In the genomic region with DNA sequence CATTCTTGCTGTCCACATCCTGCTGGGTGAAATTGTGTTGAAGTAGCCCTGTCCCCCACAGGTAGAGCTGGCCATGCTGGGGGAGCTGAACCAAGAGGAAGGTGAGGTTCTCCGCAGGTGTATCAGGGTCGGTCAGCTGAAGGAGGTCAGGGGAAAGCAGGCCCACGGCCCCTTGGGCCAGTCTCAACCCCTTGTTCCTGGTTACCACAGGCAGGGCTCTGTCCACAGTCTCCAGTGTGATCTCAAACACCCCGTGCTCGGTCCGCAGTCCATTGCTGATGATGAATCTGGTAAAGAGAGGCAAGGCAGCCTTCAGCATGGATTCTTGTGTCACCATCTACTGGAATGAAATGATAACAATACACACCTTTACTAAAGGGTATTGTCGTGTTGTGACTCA, we compare ENCODE assay signal across 31 cellular contexts. TPM values are rescaled to one million over a fixed set of nuclear protein-coding genes. Genes with fewer than 3 reads are reported as not detected.
DNase-seq lines count a peak whose midpoint lies in the region; ATAC-seq, FAIRE-seq and TF ChIP-seq lines count a peak whose summit lies in the region.
"Had no signal": no experiment of that assay in that cellular context is flagged by ENCODE, and none has a peak within 500 bp of the region (broad histone marks: within the 10 kb centered on the region; RNA-seq: fewer than 3 reads in every experiment).

No MANE protein-coding gene starts in this region.

- no peaks in the 10 kb centered on the region for H3K36me3 Mint-ChIP-seq in GM23338 (ENCODE audit: low read depth)
- H3K36me3 Mint-ChIP-seq: CD14-positive monocyte; CD4-positive, alpha-beta memory T cell; CD4-positive, CD25-positive, alpha-beta regulatory T cell; CD8-positive, alpha-beta memory T cell had no signal

- FAIRE-seq in H1 (lab: Jason Lieb, UNC) = no peak
- FAIRE-seq: A204.1, GM12891, GM19239 had no signal

- DNase-seq in GM23338 (ENCODE audit: low spot score) (no peak), H1 (ENCODE audit: low read depth in 1 of 2, low spot score in 2 of 2) (no peak), mesenchymal stem cell (no peak), sciatic nerve (ENCODE audit: low spot score) (no peak), GM10266 (ENCODE audit: extremely low spot score) (no peak), NCI-H345 treated with DMSO at 0.1 percent for 48 hours (lab: John Stamatoyannopoulos, UW; ENCODE audit: unreplicated experiment) (no peak), RPMI8226 (no peak), medulla oblongata (ENCODE audit: extremely low spot score) (no peak)
- DNase-seq: 8988T; ACHN; BE2C; C1 segment of cervical spinal cord; CD4-positive, alpha-beta memory T cell; CD4-positive, CD25-positive, alpha-beta regulatory T cell; CD8-positive, alpha-beta memory T cell; COR-L47; DMS 273 treated with DMSO at 0.1 percent for 48 hours; DMS153; DMS53; DMS79; DND-41; EL; GDM1 had no signal

- peaks cover 8% of the 10 kb centered on the region; the same call in 1 of the 2 replicates for H3K9me2 ChIP-seq in GM23338 (ENCODE audit: insufficient read depth)

- TF ChIP-seq EP300 in H1 (IDR thresholded peaks at IDR 0.05; ENCODE audit: borderline replicate concordance in 1 of 2, low read depth in 2 of 2, low read length in 2 of 2) = no peak

- H4K20me1 ChIP-seq in GM23338 (replicated peaks; ENCODE audit: insufficient read depth) (no peaks in the 10 kb centered on the region), H1 (replicated peaks in 1 of 2; ENCODE audit: control insufficient read depth in 1 of 2, insufficient read depth in 2 of 2, low read length in 2 of 2) (no peaks in the 10 kb centered on the region)
- H4K20me1 ChIP-seq: BLaER1 had no signal

- H3K9ac ChIP-seq in H1 (replicated peaks in 1 of 4; ENCODE audit: extremely low read depth in 1 of 4, low read depth in 3 of 4, low read length in 3 of 4) = no peak overlapping the region
- H3K9ac ChIP-seq in mesenchymal stem cell (ENCODE audit: low read length) = no peak overlapping the region
- H3K9ac ChIP-seq: BLaER1 had no signal

- CTCF ChIA-PET in H1 (lab: Charles Lee; ENCODE audit: partially characterized antibody) = interaction anchor here (0.6 to 1.8 kb wide), 2 partner anchors 231 to 310 kb away, joined by 4 to 8 read pairs; no protein-coding TSS in a partner anchor

- H2AK5ac ChIP-seq in H1 (ENCODE audit: low read depth, low read length) (no peak overlapping the region), mesenchymal stem cell (ENCODE audit: low read length, severe bottlenecking) (no peak overlapping the region)

- H4K8ac ChIP-seq in H1 (ENCODE audit: extremely low read depth, insufficient read depth, low read length) = peak overlapping the region; percentile 35; the same call in 1 of the 2 replicates
- H4K8ac ChIP-seq in mesenchymal stem cell (ENCODE audit: low read length) = no peak overlapping the region

- POLR2A ChIA-PET in H1 (lab: Charles Lee; ENCODE audit: partially characterized antibody) = no interaction called here

- H3K79me1 ChIP-seq in H1 (ENCODE audit: low read depth, low read length) (no peaks in the 10 kb centered on the region), mesenchymal stem cell (replicated peaks; ENCODE audit: low read length, poor library complexity, severe bottlenecking) (no peaks in the 10 kb centered on the region)

- H2BK120ac ChIP-seq in H1 (replicated peaks; ENCODE audit: low read depth, low read length) (no peak overlapping the region), mesenchymal stem cell (ENCODE audit: low read depth, low read length) (no peak overlapping the region)

- H3K4me1 ChIP-seq in GM23338 (ENCODE audit: insufficient read depth) (no peaks in the 10 kb centered on the region), H1 (replicated peaks in 1 of 4; ENCODE audit: control insufficient read depth in 3 of 4, insufficient read depth in 4 of 4, low read length in 3 of 4) (no peaks in the 10 kb centered on the region; a peak in 1 of 7 replicates), mesenchymal stem cell (ENCODE audit: control insufficient read depth, insufficient read depth, low read depth, low read length) (peaks cover 2% of the 10 kb centered on the region)
- H3K4me1 ChIP-seq: BLaER1 had no signal

- H2BK12ac ChIP-seq in H1 (ENCODE audit: low read depth, low read length) = no peak overlapping the region
- H2BK12ac ChIP-seq in mesenchymal stem cell (ENCODE audit: low read length in 2 of 2) = no peak overlapping the region

- H3K9me3 Mint-ChIP-seq in GM23338 = no peaks in the 10 kb centered on the region
- H3K9me3 Mint-ChIP-seq: CD4-positive, alpha-beta memory T cell; CD4-positive, CD25-positive, alpha-beta regulatory T cell had no signal

- H3K4me3 ChIP-seq in GM23338 (no peak overlapping the region), H1 (ENCODE audit: extremely low read depth in 1 of 4, insufficient read depth in 2 of 4, low read depth in 3 of 4, low read length in 4 of 4) (no peak overlapping the region), mesenchymal stem cell (ENCODE audit: insufficient read depth in 1 of 2, low read depth in 1 of 2, low read length in 2 of 2) (no peak overlapping the region)
- H3K4me3 ChIP-seq: BLaER1 had no signal

- H3F3A ChIP-seq in GM23338 (replicated peaks; ENCODE audit: low read depth) = no peaks in the 10 kb centered on the region

- H4K91ac ChIP-seq in H1 (replicated peaks; ENCODE audit: insufficient read length, low read length) (no peak overlapping the region), mesenchymal stem cell (ENCODE audit: low read length) (peak overlapping the region; percentile 39)

- no peak overlapping the region for H3K56ac ChIP-seq in H1 (replicated peaks; ENCODE audit: insufficient read length, low read depth, low read length)

- TF ChIP-seq RAD21 in H1 (IDR thresholded peaks at IDR 0.05 in 1 of 2, conservative IDR thresholded peaks at IDR 0.05 in 1 of 2; ENCODE audit: low read depth in 2 of 2, low read length in 2 of 2) = no peak

- H3K27me3 ChIP-seq in GM23338 (ENCODE audit: insufficient read depth) = no peaks in the 10 kb centered on the region
- no peaks in the 10 kb centered on the region for H3K27me3 ChIP-seq in H1 (replicated peaks in 1 of 4; ENCODE audit: control insufficient read depth in 3 of 4, extremely low read depth in 1 of 4, insufficient read depth in 3 of 4, low read length in 3 of 4)
- no peaks in the 10 kb centered on the region for H3K27me3 ChIP-seq in mesenchymal stem cell (ENCODE audit: control insufficient read depth in 1 of 2, insufficient read depth in 1 of 2, low read length in 2 of 2)
- H3K27me3 ChIP-seq: BE2C, BLaER1 had no signal

- H3K27ac Mint-ChIP-seq in GM23338 = no peak overlapping the region
- H3K27ac Mint-ChIP-seq: CD14-positive monocyte; CD4-positive, alpha-beta memory T cell; CD4-positive, CD25-positive, alpha-beta regulatory T cell; CD8-positive, alpha-beta memory T cell had no signal

- H2BK5ac ChIP-seq in H1 (ENCODE audit: low read depth, low read length) = no peak overlapping the region
- no peak overlapping the region for H2BK5ac ChIP-seq in mesenchymal stem cell (ENCODE audit: low read depth, low read length, poor library complexity, severe bottlenecking)

- H3K9me3 ChIP-seq in H1 (ENCODE audit: insufficient read depth in 2 of 2, low read depth in 1 of 2, low read length in 1 of 2) (no peaks in the 10 kb centered on the region), mesenchymal stem cell (ENCODE audit: control insufficient read depth, low read length) (no peaks in the 10 kb centered on the region)
- H3K9me3 ChIP-seq: BE2C, BLaER1 had no signal

- no peaks in the 10 kb centered on the region for H3K23me2 ChIP-seq in H1 (ENCODE audit: low read depth, low read length)

- no peak overlapping the region for H3K4ac ChIP-seq in H1 (replicated peaks; ENCODE audit: insufficient read length, low read depth, low read length)
- H3K4ac ChIP-seq in mesenchymal stem cell (ENCODE audit: low read depth in 1 of 2, low read length in 2 of 2) = no peak overlapping the region

- H2AFZ ChIP-seq in GM23338 (no peak overlapping the region), H1 (ENCODE audit: low read length) (no peak overlapping the region), mesenchymal stem cell (ENCODE audit: low read depth, low read length) (no peak overlapping the region)

- H3K18ac ChIP-seq in H1 (ENCODE audit: extremely low read depth, low read length) = no peak overlapping the region
- H3K18ac ChIP-seq in mesenchymal stem cell (ENCODE audit: low read depth in 1 of 2, low read length in 2 of 2) = no peak overlapping the region

- H2BK15ac ChIP-seq in H1 (ENCODE audit: low read length) = no peak overlapping the region
- no peak overlapping the region for H2BK15ac ChIP-seq in mesenchymal stem cell (ENCODE audit: low read depth, poor library complexity, severe bottlenecking)

- TF ChIP-seq POLR2A in H1 (IDR thresholded peaks at IDR 0.05; ENCODE audit: control extremely low read depth in 1 of 2, low read depth in 2 of 2, low read length in 2 of 2) = no peak

- H3K4me1 Mint-ChIP-seq in GM23338 = no peaks in the 10 kb centered on the region
- H3K4me1 Mint-ChIP-seq: CD14-positive monocyte; CD4-positive, alpha-beta memory T cell; CD4-positive, CD25-positive, alpha-beta regulatory T cell; CD8-positive, alpha-beta memory T cell had no signal

- H3K27ac ChIP-seq in GM23338 (ENCODE audit: low read depth) (no peak overlapping the region), H1 (ENCODE audit: low read depth, low read length) (no peak overlapping the region), mesenchymal stem cell (ENCODE audit: low read length, poor library complexity, severe bottlenecking) (no peak overlapping the region)
- H3K27ac ChIP-seq: BLaER1 had no signal

- peak; percentile 41; the same call in 2 of the 3 replicates for ATAC-seq in GM23338
- peak; percentile 30 for ATAC-seq in sciatic nerve

- no peak overlapping the region for H3K14ac ChIP-seq in H1 (ENCODE audit: insufficient read length)
- no peak overlapping the region for H3K14ac ChIP-seq in mesenchymal stem cell (ENCODE audit: low read length in 2 of 2)

- intact Hi-C loops in sciatic nerve (cut with DNase I) = no loop called here

- no peaks in the 10 kb centered on the region for H3K27me3 Mint-ChIP-seq in GM23338 (ENCODE audit: insufficient read depth, low read depth, poor library complexity)
- H3K27me3 Mint-ChIP-seq: CD4-positive, CD25-positive, alpha-beta regulatory T cell had no signal

- no peak overlapping the region for H4K5ac ChIP-seq in H1 (ENCODE audit: insufficient read length, low read depth, low read length)

- TF ChIP-seq CTCF in GM23338 (conservative IDR thresholded peaks at IDR 0.05; ENCODE audit: low read depth in 2 of 2) (no peak), H1 (IDR thresholded peaks at IDR 0.05; ENCODE audit: control extremely low read depth in 1 of 3, insufficient read depth in 1 of 3, low read depth in 1 of 3, low read length in 3 of 3) (no peak), GM10266 (IDR thresholded peaks at IDR 0.05; ENCODE audit: control insufficient read depth, insufficient read depth, low read depth, missing control alignments) (no peak)

- H3K23ac ChIP-seq in H1 (ENCODE audit: insufficient read length) (no peak overlapping the region), mesenchymal stem cell (ENCODE audit: low read length in 2 of 2) (no peak overlapping the region)

- H3K4me2 ChIP-seq in GM23338 = no peak overlapping the region
- no peak overlapping the region for H3K4me2 ChIP-seq in H1 (ENCODE audit: insufficient read depth in 1 of 2, low read depth in 2 of 2, low read length in 2 of 2)
- no peak overlapping the region for H3K4me2 ChIP-seq in mesenchymal stem cell (ENCODE audit: low read length, poor library complexity, severe bottlenecking)
- H3K4me2 ChIP-seq: BLaER1 had no signal

- H2BK20ac ChIP-seq in H1 (ENCODE audit: low read length) = no peak overlapping the region

- no peaks in the 10 kb centered on the region for H3K36me3 ChIP-seq in GM23338 (ENCODE audit: insufficient read depth)
- no peaks in the 10 kb centered on the region for H3K36me3 ChIP-seq in H1 (ENCODE audit: control insufficient read depth in 2 of 4, insufficient read depth in 4 of 4, low read length in 3 of 4)
- H3K36me3 ChIP-seq in mesenchymal stem cell (ENCODE audit: control insufficient read depth in 1 of 2, insufficient read depth in 2 of 2, low read depth in 1 of 2, low read length in 2 of 2) = no peaks in the 10 kb centered on the region
- H3K36me3 ChIP-seq: BE2C, BLaER1 had no signal

- H3K79me2 ChIP-seq in GM23338 (replicated peaks; ENCODE audit: insufficient read depth) (no peaks in the 10 kb centered on the region), H1 (ENCODE audit: control insufficient read depth in 1 of 2, insufficient read depth in 2 of 2, low read length in 2 of 2) (no peaks in the 10 kb centered on the region)

- 86% methylated on average over 7 of the region's 7 CpGs; no CpG with 5 or more reads in 1 of the 2 experiments for WGBS in H1 (ENCODE audit: extremely low coverage in 1 of 2, insufficient coverage in 1 of 2, insufficient read length in 1 of 2, insufficient replicate concordance in 2 of 2, low coverage in 1 of 2, low lambda C conversion rate in 2 of 2, missing lambda C conversion rate in 1 of 2), 2 experiments
- 98% methylated on average over 7 of the region's 7 CpGs for WGBS in mesenchymal stem cell

- no peak overlapping the region for H3K4me3 Mint-ChIP-seq in GM23338
- H3K4me3 Mint-ChIP-seq: CD14-positive monocyte; CD4-positive, alpha-beta memory T cell; CD4-positive, CD25-positive, alpha-beta regulatory T cell; CD8-positive, alpha-beta memory T cell had no signal

RNA-seq across cellular contexts. Expression of a gene that starts 53.4 kb away (rescaled TPM):
- total RNA-seq in GM23338 (2014; rRNA removed; shearing (Covaris generic)) = 2.4 and 4.4 TPM in 2 replicates
- 0.73 and 0.90 TPM in 2 replicates for polyA plus RNA-seq in GM23338 (2016; fragmentation: Nextera tagmentation; extraction: Ambion mirVana)
- total RNA-seq in H1 (2021; fragmentation: NEBNext Ultra II Directional; extraction: Animal tissue kit (Norgen Biotek cat#: 25700)) = 2.2 and 3.4 TPM in 2 replicates
- 0.26 and 0.28 TPM in 2 replicates for polyA plus RNA-seq in H1 (2011; rRNA removed)
- polyA plus RNA-seq in H1 (2011; cell fraction: cytosol; rRNA removed) = 0.71 TPM
- polyA plus RNA-seq in H1 (2011; cell fraction: nucleus; rRNA removed) = 0.39 TPM
- polyA plus RNA-seq in H1 (2012, experiment 1 of 2) = 0.40 to 2.2 TPM (median 1.5 TPM) in 4 replicates
- 0.20 TPM for polyA plus RNA-seq in H1 (2012, experiment 2 of 2)
- 10.3 TPM for polyA plus RNA-seq in H1 (2013, experiment 1 of 2)
- polyA plus RNA-seq in H1 (2013, experiment 2 of 2) = 13.2 TPM
- 1.8 and 2.2 TPM in 2 replicates for polyA minus RNA-seq in H1 (2011; rRNA and poly(A)+ RNA removed)
- not detected for polyA minus RNA-seq in H1 (2011; cell fraction: cytosol; rRNA and poly(A)+ RNA removed)
- polyA minus RNA-seq in H1 (2011; cell fraction: nucleus; rRNA and poly(A)+ RNA removed) = 2.5 TPM
- 0.03 TPM for polyA plus RNA-seq in mesenchymal stem cell (2013, experiment 1 of 2)
- 0.11 TPM for polyA plus RNA-seq in mesenchymal stem cell (2013, experiment 2 of 2)
- not detected for total RNA-seq in sciatic nerve
- total RNA-seq: CD4-positive, alpha-beta memory T cell; CD4-positive, CD25-positive, alpha-beta regulatory T cell; CD8-positive, alpha-beta memory T cell; Daoy; G401 had no signal
- polyA plus RNA-seq: AG04450; CD14-positive monocyte; CD4-positive, alpha-beta memory T cell; CD4-positive, CD25-positive, alpha-beta regulatory T cell; CD8-positive, alpha-beta memory T cell had no signal
